In the genomic region with DNA sequence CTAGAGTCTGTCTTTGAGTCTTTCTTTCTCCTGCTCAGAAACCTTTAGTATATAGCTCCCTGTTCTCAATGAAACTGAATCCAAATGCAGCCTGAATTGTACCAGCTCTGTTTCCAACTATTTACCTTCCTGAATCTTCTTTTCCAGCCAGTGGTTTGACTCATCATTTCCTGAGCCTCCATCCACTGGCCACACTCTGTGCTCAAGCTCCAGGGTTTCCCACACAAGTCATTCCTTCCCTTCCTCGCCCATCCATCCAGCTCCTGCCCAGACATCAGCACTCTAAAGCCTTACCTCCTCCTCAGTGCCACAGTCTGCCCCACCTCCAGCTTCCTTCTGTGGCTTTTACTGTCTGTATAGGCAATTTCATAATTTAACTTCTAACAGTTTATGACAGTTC, we compare ENCODE assay signal across 16 cellular contexts.
DNase-seq lines count a peak whose midpoint lies in the region; ATAC-seq, FAIRE-seq and TF ChIP-seq lines count a peak whose summit lies in the region.
"Had no signal": no experiment of that assay in that cellular context is flagged by ENCODE, and none has a peak within 500 bp of the region (broad histone marks: within the 10 kb centered on the region; RNA-seq: fewer than 3 reads in every experiment).

No MANE protein-coding gene starts in this region.

- no peaks in the 10 kb centered on the region for H3K9me3 Mint-ChIP-seq in MCF 10A (ENCODE audit: unreplicated experiment)
- H3K9me3 Mint-ChIP-seq: neural progenitor cell had no signal

- H3K4me1 Mint-ChIP-seq in MCF 10A (ENCODE audit: insufficient read depth, unreplicated experiment), result peaks cover 15% of the 10 kb centered on the region
- H3K4me1 Mint-ChIP-seq: neural progenitor cell had no signal

- H3K27ac ChIP-seq in breast epithelium (no peak overlapping the region), foreskin keratinocyte (no peak overlapping the region)
- H3K27ac ChIP-seq: 22Rv1, neural progenitor cell had no signal

- TF ChIP-seq POLR2A in breast epithelium (IDR thresholded peaks at IDR 0.05), result no peak

- intact Hi-C loops in MCF 10A (cut with micrococcal nuclease) (no loop called here), breast epithelium (cut with DNase I; ENCODE audit: low total_unique reads) (no loop called here)

- H3K36me3 Mint-ChIP-seq in MCF 10A (ENCODE audit: insufficient read depth, unreplicated experiment), result peaks cover 11% of the 10 kb centered on the region
- H3K36me3 Mint-ChIP-seq: neural progenitor cell had no signal

- FAIRE-seq in urothelium cell line (lab: Jason Lieb, UNC), result no peak
- FAIRE-seq: small intestine had no signal

- no peaks in the 10 kb centered on the region for H3K27me3 ChIP-seq in breast epithelium
- no peaks in the 10 kb centered on the region for H3K27me3 ChIP-seq in foreskin keratinocyte
- H3K27me3 ChIP-seq: neural progenitor cell had no signal

- no peaks in the 10 kb centered on the region for H3K9me3 ChIP-seq in breast epithelium
- H3K9me3 ChIP-seq: Caco-2 had no signal

- TF ChIP-seq CTCF in MCF 10A (IDR thresholded peaks at IDR 0.05; ENCODE audit: unreplicated experiment) (no peak), breast epithelium (IDR thresholded peaks at IDR 0.05) (no peak), foreskin keratinocyte (conservative IDR thresholded peaks at IDR 0.05) (no peak)

- no peak overlapping the region for H3K27ac Mint-ChIP-seq in MCF 10A (ENCODE audit: low read depth, unreplicated experiment)
- H3K27ac Mint-ChIP-seq: neural progenitor cell had no signal

- no peak overlapping the region for H3K4me3 Mint-ChIP-seq in MCF 10A (ENCODE audit: unreplicated experiment)
- H3K4me3 Mint-ChIP-seq: neural progenitor cell had no signal

- peak; percentile 28 for ATAC-seq in foreskin keratinocyte
- ATAC-seq: Right ventricle myocardium inferior had no signal

- H3K27me3 Mint-ChIP-seq in MCF 10A (ENCODE audit: insufficient read depth, unreplicated experiment), result no peaks in the 10 kb centered on the region

- H3K4me3 ChIP-seq in breast epithelium, result no peak overlapping the region
- H3K4me3 ChIP-seq: neural progenitor cell had no signal

- CTCF ChIA-PET in MCF 10A (lab: Yijun Ruan, JAX), result interaction anchor here (0.5 to 0.6 kb wide), 3 partner anchors 155 to 690 kb away, joined by 3 read pairs; no protein-coding TSS in a partner anchor

- no peaks in the 10 kb centered on the region for H3K36me3 ChIP-seq in breast epithelium
- H3K36me3 ChIP-seq: neural progenitor cell had no signal

- H3K4me1 ChIP-seq in breast epithelium (no peaks in the 10 kb centered on the region), foreskin keratinocyte (peaks cover 8% of the 10 kb centered on the region)
- H3K4me1 ChIP-seq: neural progenitor cell had no signal

- POLR2A ChIA-PET in MCF 10A (lab: Yijun Ruan, JAX), result interaction anchor here (0.6 to 1.2 kb wide), 5 partner anchors 10 to 325 kb away, joined by 3 read pairs; no protein-coding TSS in a partner anchor

- DNase-seq in MCF 10A (ENCODE audit: unreplicated experiment), result peak; percentile 81
- DNase-seq in breast epithelium (ENCODE audit: low spot score in 2 of 2), result no peak
- DNase-seq in amniotic stem cell (lab: John Stamatoyannopoulos, UW), result peak; percentile 43
- DNase-seq in foreskin keratinocyte, result no peak
- DNase-seq in urothelium cell line (ENCODE audit: low spot score), result peak; percentile 29
- no peak for DNase-seq in NCI-H1930 (lab: John Stamatoyannopoulos, UW)
- DNase-seq in SW 1271 (lab: John Stamatoyannopoulos, UW), result no peak
- DNase-seq in stimulated activated naive CD4-positive, alpha-beta T cell treated with Interleukin-2 at 50 U/mL for 16 hours (lab: John Stamatoyannopoulos, UW), result no peak
- DNase-seq: Caco-2, cerebellar nuclear complex, NCI-H1417, NCI-H526, small intestine had no signal

- BruUV-seq in MCF 10A (replicated peaks; lab: Mats Ljungman, UMichigan), result no TSS peak

Comparison
In these comparisons a context has a peak if more than half of its experiments do, and no peak if none do; other contexts are left out.
1. DNase-seq: peak in MCF 10A (single experiment), amniotic stem cell (single experiment) and urothelium cell line (single experiment); none in breast epithelium (0 of 2), foreskin keratinocyte (0 of 2), NCI-H1930 (0 of 2), SW 1271 (0 of 2) and stimulated activated naive CD4-positive, alpha-beta T cell treated with Interleukin-2 at 50 U/mL for 16 hours (single experiment).